ENCODE assay signal across 8 cellular contexts in the genomic region with DNA sequence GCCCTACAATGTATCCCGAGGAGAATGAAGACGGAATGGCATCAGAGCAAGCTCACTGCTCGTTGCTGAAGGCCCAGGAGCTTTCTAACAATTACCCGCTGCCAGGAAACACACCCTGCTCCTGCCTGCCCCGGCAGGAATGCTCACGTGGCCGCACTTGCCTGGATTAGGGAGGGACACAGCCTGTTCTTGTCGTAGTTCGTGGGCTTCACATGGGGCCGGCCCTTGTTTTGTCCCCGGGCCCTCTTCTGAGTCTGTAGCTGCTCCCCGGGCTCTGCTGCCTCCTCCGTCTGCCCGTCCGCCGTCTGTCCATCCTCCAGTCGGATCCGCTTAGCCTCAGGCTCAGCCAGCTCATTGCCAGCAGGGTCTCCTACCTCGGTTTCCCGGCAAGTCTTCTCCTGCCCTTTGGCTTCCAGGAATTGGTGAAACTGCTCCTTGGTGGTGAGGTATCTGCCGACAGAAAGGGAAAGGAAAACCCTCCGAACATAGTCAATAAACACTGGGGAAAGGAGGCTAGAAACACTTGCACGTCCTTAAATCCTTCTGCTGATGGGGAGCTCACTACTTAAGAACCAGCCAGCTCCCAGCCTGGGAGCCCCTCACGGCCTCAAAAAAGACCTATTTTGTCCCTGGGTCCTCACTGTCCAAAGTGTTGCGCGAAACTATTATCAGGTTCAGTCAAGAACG. TPM values are rescaled to one million over a fixed set of nuclear protein-coding genes. Genes with fewer than 3 reads are reported as not detected.
DNase-seq lines count a peak whose midpoint lies in the region; ATAC-seq, FAIRE-seq and TF ChIP-seq lines count a peak whose summit lies in the region.

No MANE protein-coding gene starts in this region.

- H3K27ac ChIP-seq in liver (ENCODE audit: low read depth in 1 of 2, low read length in 2 of 2) (peak overlapping the region; percentile 91 to 98), testis (peak overlapping the region; percentile 95 to 99)

- peaks cover 31% of the 10 kb centered on the region for H3K36me3 Mint-ChIP-seq in activated CD4-positive, alpha-beta T cell treated with anti-CD3 and anti-CD28 coated beads, Interleukin-2, amount 10 ng/mL, durations not matched to agents 7 days and 5 days (ENCODE audit: low read depth)

- peak overlapping the region in 1 of 2 donors; percentile 36 for H3K9ac ChIP-seq in liver (ENCODE audit: low read depth in 1 of 2, low read length in 2 of 2)

- no peak for TF ChIP-seq POLR2A in testis (IDR thresholded peaks at IDR 0.05)

- CTCF ChIA-PET in activated CD4-positive, alpha-beta T cell treated with anti-CD3 and anti-CD28 coated beads, Interleukin-2, amount 10 ng/mL, durations not matched to agents 7 days and 5 days (lab: Charles Lee), result interaction anchor here (0.7 to 7.3 kb wide), 5 partner anchors 10 to 232 kb away, joined by 3 to 74 read pairs (median 5); partner anchors contain the start of genes NRTN and RPL36

- H3K9me3 ChIP-seq in liver (ENCODE audit: control insufficient read depth in 4 of 4, low read length in 3 of 4) (no peaks in the 10 kb centered on the region), testis (no peaks in the 10 kb centered on the region)

- H3K36me3 ChIP-seq in liver (ENCODE audit: control insufficient read depth in 4 of 4, insufficient read depth in 3 of 4, low read depth in 1 of 4, low read length in 3 of 4) (peaks cover 8 to 47% (median 27%) of the 10 kb centered on the region in 4 donors), testis (ENCODE audit: low read depth, missing control alignments) (no peaks in the 10 kb centered on the region)

- in situ Hi-C loops in astrocyte of the cerebellum (cut with HindIII; ENCODE audit: low sequenced_read_pairs), result no loop called here

- intact Hi-C loops in testis (cut with DNase I; ENCODE audit: low total_unique reads), result loop anchor here (10.0 kb wide), 1 partner anchor 115 kb away; the partner anchor contains the start of genes NDUFA11 and VMAC

- DNase-seq in activated CD4-positive, alpha-beta T cell treated with anti-CD3 and anti-CD28 coated beads, Interleukin-2, amount 10 ng/mL, durations not matched to agents 7 days and 5 days, result no peak
- DNase-seq in activated CD4-positive, alpha-beta T cell treated with anti-CD3 and anti-CD28 coated beads, Interleukin-2, amount 50 U/mL, for 4 hours, result no peak
- no peak for DNase-seq in astrocyte of the cerebellum (ENCODE audit: low read depth)
- no peak for DNase-seq in testis
- DNase-seq in activated CD4-positive, alpha-beta T cell treated with anti-CD3 and anti-CD28 coated beads for 1 hour, result no peak
- no peak for DNase-seq in D721Med (ENCODE audit: insufficient read length, low spot score)

- no peak for FAIRE-seq in D721Med (lab: Jason Lieb, UNC)

- H3K27me3 ChIP-seq in liver (ENCODE audit: control insufficient read depth in 4 of 4, insufficient read depth in 4 of 4, low read length in 3 of 4), result no peaks in the 10 kb centered on the region
- H3K27me3 ChIP-seq in testis, result no peaks in the 10 kb centered on the region

- TF ChIP-seq CTCF in astrocyte of the cerebellum (IDR thresholded peaks at IDR 0.05; ENCODE audit: low read depth, low read length, missing control alignments), result no peak
- TF ChIP-seq CTCF in liver (IDR thresholded peaks at IDR 0.05; ENCODE audit: low read depth, low read length, missing input control), result no peak
- TF ChIP-seq CTCF in testis (IDR thresholded peaks at IDR 0.05), result no peak
- TF ChIP-seq CTCF in D721Med (IDR thresholded peaks at IDR 0.05; ENCODE audit: insufficient read depth, missing control alignments), result no peak

- H3K4me1 ChIP-seq in liver (ENCODE audit: control insufficient read depth in 4 of 4, insufficient read depth in 4 of 4, low read length in 3 of 4) (peaks cover 0 to 20% (median 8%) of the 10 kb centered on the region in 4 donors), testis (peaks cover 6% of the 10 kb centered on the region)

- no peak for ATAC-seq in GM18861 (IDR thresholded peaks at IDR 0.05; ENCODE audit: unreplicated experiment)

- POLR2A ChIA-PET in activated CD4-positive, alpha-beta T cell treated with anti-CD3 and anti-CD28 coated beads, Interleukin-2, amount 10 ng/mL, durations not matched to agents 7 days and 5 days (lab: Charles Lee), result interaction anchor here (0.6 kb wide), 1 partner anchor 692 kb away, joined by 3 read pairs; the partner anchor contains the start of gene DENND1C

- WGBS in liver, result 79% methylated on average over 27 of the region's 27 CpGs
- 47 to 62% methylated on average over 26 to 27 of the region's 27 CpGs for WGBS in testis, 2 donors

- H3K4me3 Mint-ChIP-seq in activated CD4-positive, alpha-beta T cell treated with anti-CD3 and anti-CD28 coated beads, Interleukin-2, amount 10 ng/mL, durations not matched to agents 7 days and 5 days, result peak overlapping the region; percentile 100

- H3K27ac Mint-ChIP-seq in activated CD4-positive, alpha-beta T cell treated with anti-CD3 and anti-CD28 coated beads, Interleukin-2, amount 10 ng/mL, durations not matched to agents 7 days and 5 days, result peak overlapping the region; percentile 100

- no peaks in the 10 kb centered on the region for H3K27me3 Mint-ChIP-seq in activated CD4-positive, alpha-beta T cell treated with anti-CD3 and anti-CD28 coated beads, Interleukin-2, amount 10 ng/mL, durations not matched to agents 7 days and 5 days

- no peak for TF ChIP-seq RAD21 in liver (IDR thresholded peaks at IDR 0.05)

- H3K4me3 ChIP-seq in astrocyte of the cerebellum (ENCODE audit: low read depth, low read length) (peak overlapping the region; percentile 58), liver (ENCODE audit: low read depth in 1 of 3, low read length in 3 of 3) (peak overlapping the region; percentile 47 to 91 (median 67)), testis (peak overlapping the region; percentile 92 to 98)

- H3K9me3 Mint-ChIP-seq in activated CD4-positive, alpha-beta T cell treated with anti-CD3 and anti-CD28 coated beads, Interleukin-2, amount 10 ng/mL, durations not matched to agents 7 days and 5 days, result no peaks in the 10 kb centered on the region

- H3K4me1 Mint-ChIP-seq in activated CD4-positive, alpha-beta T cell treated with anti-CD3 and anti-CD28 coated beads, Interleukin-2, amount 10 ng/mL, durations not matched to agents 7 days and 5 days, result peaks cover 11% of the 10 kb centered on the region

TF ChIP-seq in liver, 16 proteins besides CTCF, POLR2A, EP300 and RAD21:
- no peak for TF ChIP-seq SP1 (IDR thresholded peaks at IDR 0.05)
- TF ChIP-seq, protein P1, sequence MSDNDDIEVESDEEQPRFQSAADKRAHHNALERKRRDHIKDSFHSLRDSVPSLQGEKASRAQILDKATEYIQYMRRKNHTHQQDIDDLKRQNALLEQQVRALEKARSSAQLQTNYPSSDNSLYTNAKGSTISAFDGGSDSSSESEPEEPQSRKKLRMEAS (IDR thresholded peaks at IDR 0.05), result no peak
- TF ChIP-seq FOXA1 (IDR thresholded peaks at IDR 0.05), result no peak
- TF ChIP-seq, protein P2, sequence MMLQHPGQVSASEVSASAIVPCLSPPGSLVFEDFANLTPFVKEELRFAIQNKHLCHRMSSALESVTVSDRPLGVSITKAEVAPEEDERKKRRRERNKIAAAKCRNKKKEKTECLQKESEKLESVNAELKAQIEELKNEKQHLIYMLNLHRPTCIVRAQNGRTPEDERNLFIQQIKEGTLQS (IDR thresholded peaks at IDR 0.05), result no peak
- no peak for TF ChIP-seq RXRA (IDR thresholded peaks at IDR 0.05)
- no peak for TF ChIP-seq FOXA2 (IDR thresholded peaks at IDR 0.05)

RNA-seq across cellular contexts. Expression of gene DUS3L, which starts 0.9 kb away (rescaled TPM):
- 10 to 100 TPM; 49.9 to 60.8 TPM for total RNA-seq in activated CD4-positive, alpha-beta T cell treated with anti-CD3 and anti-CD28 coated beads, Interleukin-2, amount 10 ng/mL, durations not matched to agents 7 days and 5 days
- 10 to 100 TPM; 16.3 to 19.0 TPM for total RNA-seq in liver
- 10 to 100 TPM; 12.2 to 17.4 TPM for polyA plus RNA-seq in liver
- 100 to 1,000 TPM in 1 of 2 donors, 10 to 100 TPM in 1; 92.2 to 114 TPM for total RNA-seq in testis
- 75.6 TPM for polyA plus RNA-seq in testis (ENCODE audit: insufficient read depth, low read depth, low replicate concordance)

RNA-seq across cellular contexts. Expression of gene PRR22, which starts 5.5 kb away (rescaled TPM):
- 1 to 10 TPM; 5.4 to 6.4 TPM for total RNA-seq in activated CD4-positive, alpha-beta T cell treated with anti-CD3 and anti-CD28 coated beads, Interleukin-2, amount 10 ng/mL, durations not matched to agents 7 days and 5 days
- total RNA-seq in liver, result under 1 TPM; 0.42 to 0.84 TPM
- 1 to 10 TPM in 1 of 2 donors, under 1 TPM in 1; 0.40 to 1.6 TPM for polyA plus RNA-seq in liver
- 10 to 100 TPM; 24.0 to 35.0 TPM for total RNA-seq in testis
- 54.9 TPM for polyA plus RNA-seq in testis (ENCODE audit: insufficient read depth, low read depth, low replicate concordance)

RNA-seq across cellular contexts. Expression of gene NRTN, which starts 14.8 kb away (rescaled TPM):
- total RNA-seq in activated CD4-positive, alpha-beta T cell treated with anti-CD3 and anti-CD28 coated beads, Interleukin-2, amount 10 ng/mL, durations not matched to agents 7 days and 5 days, result under 1 TPM in 1 of 2 experiments, not detected in 1; 0.37 TPM
- total RNA-seq in liver (1 to 10 TPM; 3.3 to 3.7 TPM), testis (10 to 100 TPM in 1 of 2 donors, 1 to 10 TPM in 1; 6.5 to 13.5 TPM)
- polyA plus RNA-seq in liver (1 to 10 TPM; 1.3 to 5.3 TPM), testis (ENCODE audit: insufficient read depth, low read depth, low replicate concordance) (1.7 TPM)

RNA-seq across cellular contexts. Expression of gene FUT6, which starts 49.5 kb away (rescaled TPM):
- not detected for total RNA-seq in activated CD4-positive, alpha-beta T cell treated with anti-CD3 and anti-CD28 coated beads, Interleukin-2, amount 10 ng/mL, durations not matched to agents 7 days and 5 days
- total RNA-seq in liver, result 1 to 10 TPM; 2.6 to 8.4 TPM
- polyA plus RNA-seq in liver, result 10 to 100 TPM in 1 of 2 donors, 1 to 10 TPM in 1; 6.2 to 14.0 TPM
- under 1 TPM; 0.19 to 0.39 TPM for total RNA-seq in testis
- 0.84 TPM for polyA plus RNA-seq in testis (ENCODE audit: insufficient read depth, low read depth, low replicate concordance)
